Comparison of ENCODE assay signal across 11 cellular contexts in the genomic region with DNA sequence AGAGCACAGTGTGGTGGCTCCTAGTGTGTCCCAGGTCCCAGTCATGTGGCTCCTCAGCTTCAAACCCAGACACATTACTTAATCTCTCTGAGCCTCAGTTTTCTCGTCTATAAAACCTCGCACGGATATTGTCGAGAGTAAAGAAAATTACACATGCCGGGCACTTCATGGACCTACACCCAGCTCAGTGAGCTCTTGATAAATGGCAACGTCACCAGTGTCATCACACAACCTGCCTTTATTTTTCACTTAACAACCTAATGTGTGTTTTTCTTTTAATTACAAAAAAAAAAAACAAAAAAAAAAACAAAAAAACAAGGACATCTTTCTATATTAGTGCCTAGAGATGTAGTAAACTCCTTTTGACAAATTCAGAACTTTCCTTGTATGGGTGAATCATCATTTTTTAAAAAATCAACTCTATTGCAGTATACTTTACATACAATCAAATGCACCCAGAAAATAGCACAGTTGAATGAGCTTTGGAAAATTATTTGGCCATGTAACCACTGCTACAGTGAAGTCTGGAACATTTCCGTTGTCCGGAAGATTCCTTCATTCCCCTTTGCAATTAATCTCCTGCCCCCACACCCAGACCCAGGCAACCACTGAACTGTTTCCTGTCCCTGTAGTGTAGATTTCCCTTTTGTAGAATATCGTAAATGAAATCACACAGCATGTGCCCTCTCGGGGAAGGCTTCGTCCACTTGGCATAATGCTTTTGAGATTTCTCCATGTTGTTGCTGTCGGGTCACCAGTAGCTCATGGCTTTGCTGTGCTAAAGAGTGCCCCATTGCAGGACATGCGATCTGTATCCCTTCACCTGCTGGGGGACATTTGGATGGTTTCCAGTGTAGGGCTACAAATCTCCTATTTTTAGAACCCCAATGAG.
DNase-seq lines count a peak whose midpoint lies in the region; ATAC-seq and TF ChIP-seq lines count a peak whose summit lies in the region.
"Had no signal": no experiment of that assay in that cellular context is flagged by ENCODE, and none has a peak within 500 bp of the region (broad histone marks: within the 10 kb centered on the region; RNA-seq: fewer than 3 reads in every experiment).

No MANE protein-coding gene starts in this region.

- H3K9me2 ChIP-seq in SK-N-SH: no peaks in the 10 kb centered on the region

- DNase-seq in SK-N-SH: no peak
- no peak for DNase-seq in adipocyte (ENCODE audit: low read depth)
- DNase-seq in left kidney (ENCODE audit: low read depth, low spot score): peak; percentile 80
- DNase-seq in stimulated activated effector memory CD8-positive, alpha-beta T cell treated with anti-CD3 and anti-CD28 coated beads, Interleukin-12 subunit alpha, Interleukin-12 subunit beta, amount 100 ng/mL, for 72 hours (ENCODE audit: low spot score in 2 of 2): no peak
- no peak for DNase-seq in caudate nucleus (lab: John Stamatoyannopoulos, UW)
- DNase-seq in NCI-H2196 treated with DMSO at 0.1 percent for 48 hours (lab: John Stamatoyannopoulos, UW; ENCODE audit: unreplicated experiment): no peak
- DNase-seq: activated gamma-delta T cell; stimulated activated CD4-positive, alpha-beta T cell treated with anti-CD3 and anti-CD28 coated beads, Interleukin-15, amount 100 ng/mL, for 24 hours had no signal

- WGBS in SK-N-SH (ENCODE audit: low lambda C conversion rate): 95% methylated on average over 13 of the region's 13 CpGs

- POLR2A ChIA-PET in SK-N-SH (lab: Yijun Ruan, JAX): interaction anchor here (0.7 to 1.1 kb wide), 2 partner anchors 117 to 205 kb away, joined by 3 to 5 read pairs; no protein-coding TSS in a partner anchor

- peak overlapping the region; percentile 26 for H3K27ac Mint-ChIP-seq in stimulated activated effector memory CD8-positive, alpha-beta T cell treated with anti-CD3 and anti-CD28 coated beads, Interleukin-12 subunit alpha, Interleukin-12 subunit beta, amount 100 ng/mL, for 72 hours

- peak overlapping the region in 1 of 2 experiments; percentile 39; a peak in 1 of 4 replicates for H3K27ac ChIP-seq in SK-N-SH (ENCODE audit: low read depth in 2 of 2, low read length in 1 of 2)
- H3K27ac ChIP-seq in caudate nucleus (ENCODE audit: low read depth, low read length): no peak overlapping the region

- no peaks in the 10 kb centered on the region for H3K36me3 Mint-ChIP-seq in stimulated activated effector memory CD8-positive, alpha-beta T cell treated with anti-CD3 and anti-CD28 coated beads, Interleukin-12 subunit alpha, Interleukin-12 subunit beta, amount 100 ng/mL, for 72 hours

- H3K36me3 ChIP-seq in SK-N-SH (replicated peaks in 1 of 2; ENCODE audit: control insufficient read depth in 1 of 2, insufficient read depth in 2 of 2, low read length in 1 of 2) (no peaks in the 10 kb centered on the region), adipocyte (ENCODE audit: control insufficient read depth, insufficient read depth, low read length, severe bottlenecking) (no peaks in the 10 kb centered on the region)

- H3K4me3 ChIP-seq in SK-N-SH (ENCODE audit: low read depth in 2 of 2, low read length in 1 of 2): no peak overlapping the region
- H3K4me3 ChIP-seq in adipocyte (ENCODE audit: low read length): peak overlapping the region; percentile 73
- H3K4me3 ChIP-seq: A549 had no signal

- H3K4me2 ChIP-seq in SK-N-SH: no peak overlapping the region
- H3K4me2 ChIP-seq: A549 had no signal

- H3K4me3 Mint-ChIP-seq in stimulated activated effector memory CD8-positive, alpha-beta T cell treated with anti-CD3 and anti-CD28 coated beads, Interleukin-12 subunit alpha, Interleukin-12 subunit beta, amount 100 ng/mL, for 72 hours: no peak overlapping the region

- no peaks in the 10 kb centered on the region for H3F3A ChIP-seq in SK-N-SH (replicated peaks; ENCODE audit: insufficient read depth)

- no peaks in the 10 kb centered on the region for H3K4me1 Mint-ChIP-seq in stimulated activated effector memory CD8-positive, alpha-beta T cell treated with anti-CD3 and anti-CD28 coated beads, Interleukin-12 subunit alpha, Interleukin-12 subunit beta, amount 100 ng/mL, for 72 hours

- TF ChIP-seq CTCF in SK-N-SH (IDR thresholded peaks at IDR 0.05): no peak

- peaks cover 0 to 12% of the 10 kb centered on the region in 2 experiments; a peak in 1 of 4 replicates for H3K4me1 ChIP-seq in SK-N-SH (ENCODE audit: control insufficient read depth in 1 of 2, insufficient read depth in 2 of 2, low read depth in 1 of 2, low read length in 1 of 2)
- peaks cover 29% of the 10 kb centered on the region for H3K4me1 ChIP-seq in adipocyte (ENCODE audit: control insufficient read depth, insufficient read depth, low read length)

- H3K9ac ChIP-seq in SK-N-SH (no peak overlapping the region), adipocyte (ENCODE audit: low read length) (peak overlapping the region; percentile 87)

- ATAC-seq in SK-N-SH treated with all-trans-retinoic acid at 6 μM for 48 hours (no peak), HG03469 (IDR thresholded peaks at IDR 0.05; ENCODE audit: unreplicated experiment) (no peak)
- ATAC-seq in stimulated activated effector memory CD8-positive, alpha-beta T cell treated with anti-CD3 and anti-CD28 coated beads, Interleukin-12 subunit alpha, Interleukin-12 subunit beta, amount 100 ng/mL, for 72 hours: no peak

- H3K9me3 ChIP-seq in SK-N-SH (no peaks in the 10 kb centered on the region), adipocyte (ENCODE audit: control insufficient read depth, low read length) (no peaks in the 10 kb centered on the region)
- H3K9me3 ChIP-seq: A549 had no signal

- TF ChIP-seq EP300 in SK-N-SH (IDR thresholded peaks at IDR 0.05; ENCODE audit: borderline replicate concordance in 1 of 2, low read depth in 1 of 2, low read length in 1 of 2): no peak

- H3K79me2 ChIP-seq in SK-N-SH (ENCODE audit: insufficient read depth): no peaks in the 10 kb centered on the region

- no peaks in the 10 kb centered on the region for H4K20me1 ChIP-seq in SK-N-SH (ENCODE audit: insufficient read depth)

- H3K9me3 Mint-ChIP-seq in stimulated activated effector memory CD8-positive, alpha-beta T cell treated with anti-CD3 and anti-CD28 coated beads, Interleukin-12 subunit alpha, Interleukin-12 subunit beta, amount 100 ng/mL, for 72 hours: no peaks in the 10 kb centered on the region

- CTCF ChIA-PET in SK-N-SH (lab: Yijun Ruan, JAX): interaction anchor here (1.0 to 1.4 kb wide), 3 partner anchors 190 to 287 kb away, joined by 3 to 5 read pairs (median 4); no protein-coding TSS in a partner anchor

- H3K27me3 ChIP-seq in SK-N-SH (ENCODE audit: insufficient read depth): no peaks in the 10 kb centered on the region
- H3K27me3 ChIP-seq in adipocyte (replicated peaks; ENCODE audit: control insufficient read depth, insufficient read depth, low read length): no peaks in the 10 kb centered on the region

- peak overlapping the region; percentile 52; the same call in 1 of the 2 replicates for H2AFZ ChIP-seq in SK-N-SH (ENCODE audit: low read depth)

- no peak for TF ChIP-seq RAD21 in SK-N-SH (IDR thresholded peaks at IDR 0.05; ENCODE audit: low read length)

TF ChIP-seq in SK-N-SH, 30 proteins besides CTCF, POLR2A, EP300 and RAD21 (continues in another document):
- TF ChIP-seq POLR2AphosphoS5 (IDR thresholded peaks at IDR 0.05; ENCODE audit: low read depth, low read length) (no peak), CHD2 (IDR thresholded peaks at IDR 0.05; ENCODE audit: low read length, partially characterized antibody) (no peak), SIN3A (IDR thresholded peaks at IDR 0.05; ENCODE audit: borderline replicate concordance, low read depth, low read length) (no peak), NRF1 (IDR thresholded peaks at IDR 0.05; ENCODE audit: low read depth, low read length) (no peak), GABPA (IDR thresholded peaks at IDR 0.05; ENCODE audit: low read depth) (no peak)
- TF ChIP-seq, protein P1, sequence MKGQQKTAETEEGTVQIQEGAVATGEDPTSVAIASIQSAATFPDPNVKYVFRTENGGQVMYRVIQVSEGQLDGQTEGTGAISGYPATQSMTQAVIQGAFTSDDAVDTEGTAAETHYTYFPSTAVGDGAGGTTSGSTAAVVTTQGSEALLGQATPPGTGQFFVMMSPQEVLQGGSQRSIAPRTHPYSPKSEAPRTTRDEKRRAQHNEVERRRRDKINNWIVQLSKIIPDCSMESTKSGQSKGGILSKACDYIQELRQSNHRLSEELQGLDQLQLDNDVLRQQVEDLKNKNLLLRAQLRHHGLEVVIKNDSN (IDR thresholded peaks at IDR 0.05; ENCODE audit: borderline replicate concordance, low read depth): no peak
- TF ChIP-seq, protein P2, sequence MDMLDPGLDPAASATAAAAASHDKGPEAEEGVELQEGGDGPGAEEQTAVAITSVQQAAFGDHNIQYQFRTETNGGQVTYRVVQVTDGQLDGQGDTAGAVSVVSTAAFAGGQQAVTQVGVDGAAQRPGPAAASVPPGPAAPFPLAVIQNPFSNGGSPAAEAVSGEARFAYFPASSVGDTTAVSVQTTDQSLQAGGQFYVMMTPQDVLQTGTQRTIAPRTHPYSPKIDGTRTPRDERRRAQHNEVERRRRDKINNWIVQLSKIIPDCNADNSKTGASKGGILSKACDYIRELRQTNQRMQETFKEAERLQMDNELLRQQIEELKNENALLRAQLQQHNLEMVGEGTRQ (IDR thresholded peaks at IDR 0.05; ENCODE audit: borderline replicate concordance, low read depth, low read length): no peak

TF ChIP-seq in SK-N-SH treated with all-trans-retinoic acid at 6 μM for 48 hours, 23 proteins besides CTCF, POLR2A, EP300 and RAD21 (continues in another document):
- TF ChIP-seq, protein P3, sequence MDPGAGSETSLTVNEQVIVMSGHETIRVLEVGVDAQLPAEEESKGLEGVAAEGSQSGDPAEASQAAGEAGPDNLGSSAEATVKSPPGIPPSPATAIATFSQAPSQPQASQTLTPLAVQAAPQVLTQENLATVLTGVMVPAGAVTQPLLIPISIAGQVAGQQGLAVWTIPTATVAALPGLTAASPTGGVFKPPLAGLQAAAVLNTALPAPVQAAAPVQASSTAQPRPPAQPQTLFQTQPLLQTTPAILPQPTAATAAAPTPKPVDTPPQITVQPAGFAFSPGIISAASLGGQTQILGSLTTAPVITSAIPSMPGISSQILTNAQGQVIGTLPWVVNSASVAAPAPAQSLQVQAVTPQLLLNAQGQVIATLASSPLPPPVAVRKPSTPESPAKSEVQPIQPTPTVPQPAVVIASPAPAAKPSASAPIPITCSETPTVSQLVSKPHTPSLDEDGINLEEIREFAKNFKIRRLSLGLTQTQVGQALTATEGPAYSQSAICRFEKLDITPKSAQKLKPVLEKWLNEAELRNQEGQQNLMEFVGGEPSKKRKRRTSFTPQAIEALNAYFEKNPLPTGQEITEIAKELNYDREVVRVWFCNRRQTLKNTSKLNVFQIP (CRISPR knock-in tag; IDR thresholded peaks at IDR 0.05; ENCODE audit: borderline replicate concordance, low read depth): no peak
- TF ChIP-seq ZNF8 (CRISPR knock-in tag; IDR thresholded peaks at IDR 0.05) (no peak), TOX (CRISPR knock-in tag; IDR thresholded peaks at IDR 0.05; ENCODE audit: borderline replicate concordance) (no peak), ZC3H10 (CRISPR knock-in tag; IDR thresholded peaks at IDR 0.05) (no peak), ESRRG (CRISPR knock-in tag; IDR thresholded peaks at IDR 0.05) (no peak), ZFP30 (CRISPR knock-in tag; IDR thresholded peaks at IDR 0.05) (no peak), BACH2 (CRISPR knock-in tag; IDR thresholded peaks at IDR 0.05; ENCODE audit: borderline replicate concordance) (no peak), SNAI2 (CRISPR knock-in tag; IDR thresholded peaks at IDR 0.05) (no peak)
